ENCODE assay signal across 25 cellular contexts in genomic region chr10:31381171-31381570, GRCh38.
DNase-seq lines count a peak whose midpoint lies in the region; ATAC-seq, FAIRE-seq and TF ChIP-seq lines count a peak whose summit lies in the region.
"Had no signal": no experiment of that assay in that cellular context is flagged by ENCODE, and none has a peak within 500 bp of the region (broad histone marks: within the 10 kb centered on the region; RNA-seq: fewer than 3 reads in every experiment).

No MANE protein-coding gene starts in this region.

- H2AFZ ChIP-seq in MM.1S (ENCODE audit: low read length), result no peak overlapping the region

- no peaks in the 10 kb centered on the region for H4K20me1 ChIP-seq in MM.1S (ENCODE audit: insufficient read depth, low read length)
- H4K20me1 ChIP-seq: BLaER1 treated with 17β-estradiol and CSF1 and Interleukin-3, amounts not matched to agents 10 nM and 100 nM had no signal

- no peak overlapping the region for H3K9ac ChIP-seq in MM.1S (ENCODE audit: low read length)
- H3K9ac ChIP-seq in adipocyte (ENCODE audit: low read length), result no peak overlapping the region
- H3K9ac ChIP-seq: BLaER1 treated with 17β-estradiol and CSF1 and Interleukin-3, amounts not matched to agents 10 nM and 100 nM had no signal

- TF ChIP-seq CTCF in MM.1S (IDR thresholded peaks at IDR 0.05; ENCODE audit: low read length) (no peak), pancreas (IDR thresholded peaks at IDR 0.05) (no peak)

- H3K27ac Mint-ChIP-seq in stimulated activated effector memory CD8-positive, alpha-beta T cell treated with anti-CD3 and anti-CD28 coated beads, Interleukin-12 subunit alpha, Interleukin-12 subunit beta, amount 100 ng/mL, for 72 hours, result no peak overlapping the region
- H3K27ac Mint-ChIP-seq: CD14-positive monocyte; CD4-positive, alpha-beta T cell; CD8-positive, alpha-beta memory T cell had no signal

- 0 out of 2 replicates have a peak, but pooled peaks cover 3% of the 10 kb centered on the region for H3K79me2 ChIP-seq in MM.1S (ENCODE audit: low read length)

- peaks cover 28% of the 10 kb centered on the region for H3K4me1 Mint-ChIP-seq in stimulated activated effector memory CD8-positive, alpha-beta T cell treated with anti-CD3 and anti-CD28 coated beads, Interleukin-12 subunit alpha, Interleukin-12 subunit beta, amount 100 ng/mL, for 72 hours
- H3K4me1 Mint-ChIP-seq: CD14-positive monocyte had no signal

- H3K4me3 ChIP-seq in MM.1S (ENCODE audit: low read length) (no peak overlapping the region), adipocyte (ENCODE audit: low read length) (no peak overlapping the region), pancreas (no peak overlapping the region)
- H3K4me3 ChIP-seq: A549; BLaER1 treated with 17β-estradiol and CSF1 and Interleukin-3, amounts not matched to agents 10 nM and 100 nM; HAP-1 had no signal

- no peaks in the 10 kb centered on the region for H3K9me2 ChIP-seq in MM.1S (replicated peaks; ENCODE audit: insufficient read depth, low read length)

- H3K27me3 ChIP-seq in MM.1S (replicated peaks; ENCODE audit: insufficient read depth, low read length) (no peaks in the 10 kb centered on the region), adipocyte (replicated peaks; ENCODE audit: control insufficient read depth, insufficient read depth, low read length) (no peaks in the 10 kb centered on the region), pancreas (no peaks in the 10 kb centered on the region)
- H3K27me3 ChIP-seq: BE2C; BLaER1 treated with 17β-estradiol and CSF1 and Interleukin-3, amounts not matched to agents 10 nM and 100 nM had no signal

- H3K4me3 Mint-ChIP-seq in stimulated activated effector memory CD8-positive, alpha-beta T cell treated with anti-CD3 and anti-CD28 coated beads, Interleukin-12 subunit alpha, Interleukin-12 subunit beta, amount 100 ng/mL, for 72 hours, result no peak overlapping the region
- H3K4me3 Mint-ChIP-seq: CD14-positive monocyte; CD4-positive, alpha-beta T cell; CD8-positive, alpha-beta memory T cell; HFFc6 had no signal

- intact Hi-C loops in pancreas (cut with DNase I) (no loop called here), Right ventricle myocardium superior (cut with DNase I) (no loop called here)

- no peaks in the 10 kb centered on the region for H3K9me3 Mint-ChIP-seq in stimulated activated effector memory CD8-positive, alpha-beta T cell treated with anti-CD3 and anti-CD28 coated beads, Interleukin-12 subunit alpha, Interleukin-12 subunit beta, amount 100 ng/mL, for 72 hours
- H3K9me3 Mint-ChIP-seq: CD14-positive monocyte; CD4-positive, alpha-beta T cell; CD8-positive, alpha-beta memory T cell; HFFc6 had no signal

- no peaks in the 10 kb centered on the region for H3K36me3 ChIP-seq in MM.1S (replicated peaks; ENCODE audit: insufficient read depth, low read length)
- no peaks in the 10 kb centered on the region for H3K36me3 ChIP-seq in adipocyte (ENCODE audit: control insufficient read depth, insufficient read depth, low read length, severe bottlenecking)
- no peaks in the 10 kb centered on the region for H3K36me3 ChIP-seq in pancreas
- H3K36me3 ChIP-seq: BE2C; BLaER1 treated with 17β-estradiol and CSF1 and Interleukin-3, amounts not matched to agents 10 nM and 100 nM; HAP-1 had no signal

- H3K27ac ChIP-seq in MM.1S (ENCODE audit: low read length), result peak overlapping the region; percentile 72; the same call in 1 of the 2 replicates
- no peak overlapping the region for H3K27ac ChIP-seq in pancreas
- H3K27ac ChIP-seq: A549; BLaER1 treated with 17β-estradiol and CSF1 and Interleukin-3, amounts not matched to agents 10 nM and 100 nM had no signal

- no peaks in the 10 kb centered on the region for H3K36me3 Mint-ChIP-seq in stimulated activated effector memory CD8-positive, alpha-beta T cell treated with anti-CD3 and anti-CD28 coated beads, Interleukin-12 subunit alpha, Interleukin-12 subunit beta, amount 100 ng/mL, for 72 hours
- H3K36me3 Mint-ChIP-seq: CD14-positive monocyte had no signal

- ATAC-seq in pancreas (no peak), HG02981 (IDR thresholded peaks at IDR 0.05; ENCODE audit: unreplicated experiment) (no peak), Right ventricle myocardium superior (ENCODE audit: poor library complexity) (no peak)
- ATAC-seq in stimulated activated effector memory CD8-positive, alpha-beta T cell treated with anti-CD3 and anti-CD28 coated beads, Interleukin-12 subunit alpha, Interleukin-12 subunit beta, amount 100 ng/mL, for 72 hours, result no peak
- ATAC-seq: A549 had no signal

- H3K9me3 ChIP-seq in MM.1S (replicated peaks; ENCODE audit: insufficient read depth, low read length), result no peaks in the 10 kb centered on the region
- no peaks in the 10 kb centered on the region for H3K9me3 ChIP-seq in adipocyte (ENCODE audit: control insufficient read depth, low read length)
- H3K9me3 ChIP-seq in pancreas, result no peaks in the 10 kb centered on the region
- H3K9me3 ChIP-seq: A549; BE2C; BLaER1 treated with 17β-estradiol and CSF1 and Interleukin-3, amounts not matched to agents 10 nM and 100 nM; HAP-1 had no signal

- H3K4me2 ChIP-seq in MM.1S (ENCODE audit: low read depth, low read length), result no peak overlapping the region
- H3K4me2 ChIP-seq: A549; BLaER1 treated with 17β-estradiol and CSF1 and Interleukin-3, amounts not matched to agents 10 nM and 100 nM had no signal

- FAIRE-seq in pancreas (lab: Jason Lieb, UNC), result peak; percentile 54
- FAIRE-seq: A549, D721Med had no signal

- H3K4me1 ChIP-seq in MM.1S (ENCODE audit: low read length) (peaks cover 21% of the 10 kb centered on the region), adipocyte (ENCODE audit: control insufficient read depth, insufficient read depth, low read length) (peaks cover 9% of the 10 kb centered on the region), pancreas (no peaks in the 10 kb centered on the region)
- H3K4me1 ChIP-seq: A549; BLaER1 treated with 17β-estradiol and CSF1 and Interleukin-3, amounts not matched to agents 10 nM and 100 nM had no signal

- no peak for DNase-seq in MM.1S
- peak; percentile 58 for DNase-seq in adipocyte (ENCODE audit: low read depth)
- peak; percentile 57 for DNase-seq in fibroblast of peridontal ligament (ENCODE audit: extremely low read depth)
- no peak for DNase-seq in pancreas
- no peak for DNase-seq in T-helper 2 cell
- DNase-seq in stimulated activated effector memory CD8-positive, alpha-beta T cell treated with anti-CD3 and anti-CD28 coated beads, Interleukin-12 subunit alpha, Interleukin-12 subunit beta, amount 100 ng/mL, for 72 hours (ENCODE audit: low spot score in 2 of 2), result no peak
- DNase-seq in Right ventricle myocardium superior, result no peak
- DNase-seq: 8988T; ACHN; AML-193; BE2C; CD4-positive, alpha-beta T cell; CD8-positive, alpha-beta memory T cell; DMS 273 treated with DMSO at 0.1 percent for 48 hours; DMS79; EL; GDM1; GOT3; HFFc6 had no signal

- WGBS in pancreas, 2 donors, result 69 to 71% methylated on average over 1 of the region's 1 CpG

- H3F3A ChIP-seq in MM.1S (ENCODE audit: insufficient read depth, low read length), result peaks cover 34% of the 10 kb centered on the region

Comparison
In these comparisons a context has a peak if more than half of its experiments do, and no peak if none do; other contexts are left out.
1. DNase-seq: peak in adipocyte (single experiment) and fibroblast of peridontal ligament (single experiment); none in MM.1S (single experiment), pancreas (0 of 6), T-helper 2 cell (0 of 5), stimulated activated effector memory CD8-positive, alpha-beta T cell treated with anti-CD3 and anti-CD28 coated beads, Interleukin-12 subunit alpha, Interleukin-12 subunit beta, amount 100 ng/mL, for 72 hours (0 of 2) and Right ventricle myocardium superior (single experiment).